ENCODE assay signal across 10 cellular contexts in genomic region chr11:9092846-9093778, GRCh38. TPM values are rescaled to one million over a fixed set of nuclear protein-coding genes. Genes with fewer than 3 reads are reported as not detected.
DNase-seq lines count a peak whose midpoint lies in the region; TF ChIP-seq lines count a peak whose summit lies in the region.
"Had no signal": no experiment of that assay in that cellular context is flagged by ENCODE, and none has a peak within 500 bp of the region (broad histone marks: within the 10 kb centered on the region; RNA-seq: fewer than 3 reads in every experiment).

No MANE protein-coding gene starts in this region.

- no peak overlapping the region for H3K4me2 ChIP-seq in MM.1S (ENCODE audit: low read depth, low read length)
- no peak overlapping the region for H3K4me2 ChIP-seq in parathyroid adenoma (ENCODE audit: low read length)

- H3K79me2 ChIP-seq in MM.1S (ENCODE audit: low read length): no peaks in the 10 kb centered on the region
- H3K79me2 ChIP-seq in parathyroid adenoma: no peaks in the 10 kb centered on the region

- no peak for TF ChIP-seq POLR2A in Peyer's patch (IDR thresholded peaks at IDR 0.05)

- H4K20me1 ChIP-seq in MM.1S (ENCODE audit: insufficient read depth, low read length): no peaks in the 10 kb centered on the region

- peaks cover 25% of the 10 kb centered on the region for H3K4me1 Mint-ChIP-seq in brain

- H3K27me3 ChIP-seq in MM.1S (replicated peaks; ENCODE audit: insufficient read depth, low read length) (peaks cover 13% of the 10 kb centered on the region), parathyroid adenoma (ENCODE audit: control insufficient read depth, insufficient read depth, low read length) (no peaks in the 10 kb centered on the region), Peyer's patch (no peaks in the 10 kb centered on the region)

- no peaks in the 10 kb centered on the region for H3K36me3 Mint-ChIP-seq in brain

- H3K27ac Mint-ChIP-seq in brain: peak overlapping the region in 4 of 5 experiments; percentile 9 to 70 (median 42)

- H3K4me1 ChIP-seq in MM.1S (ENCODE audit: low read length): no peaks in the 10 kb centered on the region
- H3K4me1 ChIP-seq in parathyroid adenoma: no peaks in the 10 kb centered on the region
- H3K4me1 ChIP-seq in Peyer's patch: peaks cover 0 to 18% (median 7%) of the 10 kb centered on the region in 4 donors

- no peaks in the 10 kb centered on the region for H3K9me2 ChIP-seq in MM.1S (replicated peaks; ENCODE audit: insufficient read depth, low read length)

- H3K4me3 Mint-ChIP-seq in brain: peak overlapping the region; percentile 37 to 86 (median 67)

- TF ChIP-seq CTCF in MM.1S (IDR thresholded peaks at IDR 0.05; ENCODE audit: low read length) (peak; percentile 19), brain (conservative IDR thresholded peaks at IDR 0.05) (peak in 1 of 2 experiments; percentile 28), parathyroid adenoma (IDR thresholded peaks at IDR 0.05) (peak; percentile 5), Peyer's patch (IDR thresholded peaks at IDR 0.05) (no peak)

- H3K27me3 Mint-ChIP-seq in brain: peaks cover 34% of the 10 kb centered on the region

- H3F3A ChIP-seq in MM.1S (ENCODE audit: insufficient read depth, low read length): no peaks in the 10 kb centered on the region

- H3K9me3 ChIP-seq in MM.1S (replicated peaks; ENCODE audit: insufficient read depth, low read length) (no peaks in the 10 kb centered on the region), parathyroid adenoma (ENCODE audit: control insufficient read depth, low read length) (no peaks in the 10 kb centered on the region), Peyer's patch (no peaks in the 10 kb centered on the region)

- no peaks in the 10 kb centered on the region for H3K36me3 ChIP-seq in MM.1S (replicated peaks; ENCODE audit: insufficient read depth, low read length)
- H3K36me3 ChIP-seq in parathyroid adenoma (ENCODE audit: control insufficient read depth, insufficient read depth, low read length): no peaks in the 10 kb centered on the region
- no peaks in the 10 kb centered on the region for H3K36me3 ChIP-seq in Peyer's patch

- H2AFZ ChIP-seq in MM.1S (ENCODE audit: low read length): no peak overlapping the region
- no peak overlapping the region for H2AFZ ChIP-seq in parathyroid adenoma

- H3K4me3 ChIP-seq in MM.1S (ENCODE audit: low read length) (no peak overlapping the region), parathyroid adenoma (ENCODE audit: low read depth, low read length) (no peak overlapping the region), Peyer's patch (no peak overlapping the region)

- DNase-seq in SIG-M5 treated with dmso at 0.1 percent for 504 hours (lab: John Stamatoyannopoulos, UW; ENCODE audit: unreplicated experiment) (peak; percentile 32), SIG-M5 (lab: John Stamatoyannopoulos, UW) (no peak), MM.1S (no peak), T-helper 9 cell (no peak), GM03348 (ENCODE audit: low spot score) (no peak), Peyer's patch (no peak)
- DNase-seq: DMS79 treated with DMSO at 0.1 percent for 48 hours, kidney glomerular epithelial cell had no signal

- H3K9ac ChIP-seq in MM.1S (ENCODE audit: low read length) (no peak overlapping the region), parathyroid adenoma (no peak overlapping the region)

- no peak overlapping the region for H3K27ac ChIP-seq in MM.1S (ENCODE audit: low read length)
- no peak overlapping the region for H3K27ac ChIP-seq in parathyroid adenoma
- no peak overlapping the region for H3K27ac ChIP-seq in Peyer's patch

- H3K9me3 Mint-ChIP-seq in brain: peaks cover 0 to 3% (median 0%) of the 10 kb centered on the region in 5 experiments

RNA-seq across cellular contexts. Expression of gene SCUBE2, which starts 1.7 kb away (rescaled TPM):
- polyA plus RNA-seq in brain (ENCODE audit: insufficient read depth, low read depth, low replicate concordance): 1.1 TPM
- total RNA-seq in Peyer's patch: 10 to 100 TPM in 1 of 4 donors, 1 to 10 TPM in 3; 3.1 to 10.6 (median 5.0) TPM

Comparison
In these comparisons a context has a peak if more than half of its experiments do, and no peak if none do; other contexts are left out.
1. CTCF ChIP-seq: peak in MM.1S (single experiment) and parathyroid adenoma (single experiment); none in Peyer's patch (0 of 6).